8 cellular contexts compared by ENCODE assay signal in genomic region chr18:712401-713134, GRCh38. TPM values are rescaled to one million over a fixed set of nuclear protein-coding genes. Genes with fewer than 3 reads are reported as not detected.
A peak's percentile ranks its signal among the peaks of the same experiment; 100 is the strongest.
DNase-seq lines count a peak whose midpoint lies in the region; ATAC-seq and TF ChIP-seq lines count a peak whose summit lies in the region.

Gene ENOSF1 (minus strand): TSS chr18:712630. CDS start chr18:712587, 43 bp downstream.

- no peaks in the 10 kb centered on the region for H3K4me1 ChIP-seq in ES-I3 (ENCODE audit: insufficient read depth, low read length)
- peaks cover 34% of the 10 kb centered on the region for H3K4me1 ChIP-seq in left ventricle myocardium inferior
- peaks cover 3% of the 10 kb centered on the region for H3K4me1 ChIP-seq in prostate gland (replicated peaks)
- no peaks in the 10 kb centered on the region for H3K4me1 ChIP-seq in urinary bladder (ENCODE audit: insufficient read depth)

- H3K9ac ChIP-seq in ES-I3 (ENCODE audit: low read depth, low read length), result peak within 1 kb of the TSS; percentile 95

- intact Hi-C loops in left ventricle myocardium inferior (cut with micrococcal nuclease), result no loop called here
- intact Hi-C loops in prostate gland (cut with DNase I), result loop anchor here (5.0 kb wide), 1 partner anchor 55 kb away; the partner anchor contains the start of gene TYMS

- peak; percentile 84 for ATAC-seq in GM21737 (IDR thresholded peaks at IDR 0.05; ENCODE audit: unreplicated experiment)

- TF ChIP-seq CTCF in left ventricle myocardium inferior (IDR thresholded peaks at IDR 0.05; ENCODE audit: borderline replicate concordance), result peak; percentile 85
- TF ChIP-seq CTCF in prostate gland (IDR thresholded peaks at IDR 0.05), result peak; percentile 61 to 86 (median 78)

- TF ChIP-seq POLR2A in prostate gland (IDR thresholded peaks at IDR 0.05), result peak; percentile 32

- DNase-seq in amniotic epithelial cell (ENCODE audit: low read depth), result peak; percentile 84
- peak; percentile 83 for DNase-seq in left ventricle myocardium inferior
- peak; percentile 86 for DNase-seq in prostate gland (ENCODE audit: low spot score)

- H3K4me3 ChIP-seq in left ventricle myocardium inferior (peak within 1 kb of the TSS; percentile 75), prostate gland (peak within 1 kb of the TSS; percentile 49 to 64), urinary bladder (ENCODE audit: low read depth, low read length) (peak within 1 kb of the TSS; percentile 69)

- H3K27me3 ChIP-seq in left ventricle myocardium inferior (ENCODE audit: low read depth) (no peaks in the 10 kb centered on the region), prostate gland (replicated peaks; ENCODE audit: insufficient read depth) (no peaks in the 10 kb centered on the region)

- H3K4me1 Mint-ChIP-seq in T-helper 1 cell treated with Interleukin-12 subunit alpha and Interleukin-12 subunit beta and Interleukin-4 antibody, amounts not matched to agents 30 μg/mL and 1 μg/mL, for 36 hours (ENCODE audit: low read depth), result peaks cover 20% of the 10 kb centered on the region

- no peaks in the 10 kb centered on the region; the same call in 1 of the 2 replicates for H3K36me3 ChIP-seq in ES-I3 (ENCODE audit: insufficient read depth, low read length)
- H3K36me3 ChIP-seq in KOPT-K1 (ENCODE audit: insufficient read depth, low read length), result peaks cover 26% of the 10 kb centered on the region
- no peaks in the 10 kb centered on the region for H3K36me3 ChIP-seq in left ventricle myocardium inferior
- no peaks in the 10 kb centered on the region for H3K36me3 ChIP-seq in prostate gland
- H3K36me3 ChIP-seq in urinary bladder (ENCODE audit: insufficient read depth), result no peaks in the 10 kb centered on the region

- H3K27ac Mint-ChIP-seq in T-helper 1 cell treated with Interleukin-12 subunit alpha and Interleukin-12 subunit beta and Interleukin-4 antibody, amounts not matched to agents 30 μg/mL and 1 μg/mL, for 36 hours, result peak within 1 kb of the TSS; percentile 87

- WGBS in prostate gland, result 7% methylated on average over 62 of the region's 91 CpGs
- WGBS in urinary bladder, result 5% methylated on average over 91 of the region's 91 CpGs

- no peaks in the 10 kb centered on the region for H3K27me3 Mint-ChIP-seq in T-helper 1 cell treated with Interleukin-12 subunit alpha and Interleukin-12 subunit beta and Interleukin-4 antibody, amounts not matched to agents 30 μg/mL and 1 μg/mL, for 36 hours (ENCODE audit: low read depth)

- H3K9me3 ChIP-seq in ES-I3 (ENCODE audit: control insufficient read depth, insufficient read depth, low read length), result peaks cover 2% of the 10 kb centered on the region; the same call in 1 of the 2 replicates
- H3K9me3 ChIP-seq in KOPT-K1 (ENCODE audit: insufficient read depth, low read length, poor library complexity, severe bottlenecking), result peaks cover 8% of the 10 kb centered on the region
- peaks cover 26% of the 10 kb centered on the region for H3K9me3 ChIP-seq in left ventricle myocardium inferior (replicated peaks)
- H3K9me3 ChIP-seq in prostate gland, result no peaks in the 10 kb centered on the region

- peaks cover 14% of the 10 kb centered on the region for H3K36me3 Mint-ChIP-seq in T-helper 1 cell treated with Interleukin-12 subunit alpha and Interleukin-12 subunit beta and Interleukin-4 antibody, amounts not matched to agents 30 μg/mL and 1 μg/mL, for 36 hours (ENCODE audit: low read depth)

- peak within 1 kb of the TSS; percentile 87 for H3K27ac ChIP-seq in KOPT-K1 (ENCODE audit: low read depth, low read length, poor library complexity, severe bottlenecking)
- H3K27ac ChIP-seq in left ventricle myocardium inferior (replicated peaks), result peak within 1 kb of the TSS; percentile 86
- H3K27ac ChIP-seq in prostate gland, result peak within 1 kb of the TSS; percentile 71 to 83
- H3K27ac ChIP-seq in urinary bladder (ENCODE audit: low read depth), result peak within 1 kb of the TSS; percentile 72

- no peaks in the 10 kb centered on the region for H3K9me3 Mint-ChIP-seq in T-helper 1 cell treated with Interleukin-12 subunit alpha and Interleukin-12 subunit beta and Interleukin-4 antibody, amounts not matched to agents 30 μg/mL and 1 μg/mL, for 36 hours

- H3K4me3 Mint-ChIP-seq in T-helper 1 cell treated with Interleukin-12 subunit alpha and Interleukin-12 subunit beta and Interleukin-4 antibody, amounts not matched to agents 30 μg/mL and 1 μg/mL, for 36 hours, result peak within 1 kb of the TSS; percentile 83

RNA-seq across cellular contexts. Expression of gene ENOSF1, which starts in this region (rescaled TPM):
- total RNA-seq in left ventricle myocardium inferior (24.4 TPM), prostate gland (100 to 1,000 TPM in 1 of 2 donors, 10 to 100 TPM in 1; 84.8 to 114 TPM), urinary bladder (53.0 TPM)
- 26.3 TPM for polyA plus RNA-seq in urinary bladder

Comparison
In these comparisons a context has a peak if more than half of its experiments do, and no peak if none do; other contexts are left out.
1. Peak in every context shown above with its lines: DNase-seq, ATAC-seq, H3K4me3 ChIP-seq and H3K27ac ChIP-seq.